ENCODE assay signal across 18 cellular contexts in genomic region chr5:110623875-110624274, GRCh38.
"Had no signal": no experiment of that assay in that cellular context is flagged by ENCODE, and none has a peak within 500 bp of the region (broad histone marks: within the 10 kb centered on the region; RNA-seq: fewer than 3 reads in every experiment).

No MANE protein-coding gene starts in this region.

- H3K4me1 Mint-ChIP-seq: naive thymus-derived CD4-positive, alpha-beta T cell had no signal

- H3K4me3 Mint-ChIP-seq: naive thymus-derived CD4-positive, alpha-beta T cell; type B pancreatic cell had no signal

- ATAC-seq: left cardiac atrium; naive thymus-derived CD4-positive, alpha-beta T cell; right cardiac atrium had no signal

- DNase-seq: activated CD4-positive, alpha-beta T cell treated with anti-CD3 and anti-CD28 coated beads, Interleukin-2, amount 50 U/mL, for 4 hours; activated CD4-positive, CD25-positive, alpha-beta regulatory T cell treated with anti-CD3 and anti-CD28 coated beads, Interleukin-2, amount 50 U/mL, for 72 hours; activated naive CD4-positive, alpha-beta T cell treated with anti-CD3 and anti-CD28 coated beads, Interleukin-2, amount 50 U/mL, for 16 hours; activated T-cell treated with anti-CD3 and anti-CD28 coated beads, Interleukin-2, amount 50 U/mL, for 1 hour; amygdala; effector CD4-positive, alpha-beta T cell; left cardiac atrium; naive thymus-derived CD4-positive, alpha-beta T cell; right cardiac atrium; stimulated activated CD4-positive, alpha-beta T cell treated with anti-CD3 and anti-CD28 coated beads, Interleukin-1b, Interleukin-23, amount 100 ng/mL, for 48 hours; stimulated activated naive CD4-positive, alpha-beta T cell; substantia nigra; T-helper 9 cell had no signal

- H3K36me3 ChIP-seq: neutrophil had no signal

- H2AFZ ChIP-seq: hepatocyte had no signal

- H3K79me2 ChIP-seq: hepatocyte had no signal

- H3K9me3 ChIP-seq: neutrophil had no signal

- H3K27ac ChIP-seq: hepatocyte, neutrophil had no signal

- H3K27me3 ChIP-seq: hepatocyte, neutrophil had no signal

- H3K9me3 Mint-ChIP-seq: naive thymus-derived CD4-positive, alpha-beta T cell had no signal

- H3K4me3 ChIP-seq: hepatocyte had no signal

- H3K27me3 Mint-ChIP-seq: type B pancreatic cell had no signal

- H3K36me3 Mint-ChIP-seq: naive thymus-derived CD4-positive, alpha-beta T cell; type B pancreatic cell had no signal

- FAIRE-seq: bronchial epithelial cell, endothelial cell of umbilical vein had no signal

- H3K27ac Mint-ChIP-seq: naive thymus-derived CD4-positive, alpha-beta T cell; type B pancreatic cell had no signal

- H3K4me2 ChIP-seq: hepatocyte had no signal
